In the genomic region with DNA sequence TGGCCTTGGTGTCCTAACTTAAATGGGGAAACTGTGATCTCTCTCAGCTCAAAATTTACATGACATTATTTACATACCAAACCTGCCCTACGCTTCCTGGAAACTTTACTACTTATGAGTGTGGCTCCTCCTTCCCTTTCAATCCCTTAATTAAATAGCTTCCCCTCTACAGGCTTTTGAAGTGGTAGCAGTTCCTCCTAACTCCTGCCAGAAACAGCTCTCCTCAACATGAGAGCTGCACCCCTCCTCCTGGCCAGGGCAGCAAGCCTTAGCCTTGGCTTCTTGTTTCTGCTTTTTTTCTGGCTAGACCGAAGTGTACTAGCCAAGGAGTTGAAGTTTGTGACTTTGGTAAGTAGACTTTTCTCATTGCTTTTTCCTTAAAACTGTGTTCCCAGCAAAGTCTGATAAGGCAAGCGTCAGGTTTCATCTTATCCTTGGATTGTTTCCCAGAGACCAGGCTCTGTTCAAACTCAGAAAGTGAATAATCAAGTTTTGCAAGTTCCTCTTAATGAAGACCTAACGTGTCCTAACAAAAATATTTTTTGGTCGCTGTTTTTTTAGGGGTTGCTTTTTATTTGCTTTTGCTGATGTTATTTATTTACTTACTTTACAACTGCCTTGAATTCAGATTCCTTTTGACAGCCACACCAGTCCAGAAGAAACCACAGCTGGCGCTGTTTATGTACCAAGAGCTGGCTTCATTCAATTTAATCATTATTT, we compare ENCODE assay signal across 8 cellular contexts. TPM values are rescaled to one million over a fixed set of nuclear protein-coding genes. Genes with fewer than 3 reads are reported as not detected.
DNase-seq lines count a peak whose midpoint lies in the region; ATAC-seq and TF ChIP-seq lines count a peak whose summit lies in the region.

Gene ACP3 (plus strand): TSS at position 179 of the 720 bp plus-strand sequence. CDS start 50 bp downstream, at position 229.

- H3K4me3 ChIP-seq in SK-N-MC (peak within 1 kb of the TSS; percentile 73), psoas muscle (peak within 1 kb of the TSS; percentile 15)

- intact Hi-C loops in psoas muscle (cut with DNase I): no loop called here

- ATAC-seq in HG03108 (IDR thresholded peaks at IDR 0.05; ENCODE audit: unreplicated experiment) (peak; percentile 75), psoas muscle (no peak)

- H3K9me3 ChIP-seq in SK-N-MC (ENCODE audit: low read depth, low read length) (no peaks in the 10 kb centered on the region), psoas muscle (no peaks in the 10 kb centered on the region)

- H3K27me3 ChIP-seq in psoas muscle (ENCODE audit: insufficient read depth in 3 of 3, low read length in 2 of 3): no peaks in the 10 kb centered on the region

- DNase-seq in DMS79 (lab: John Stamatoyannopoulos, UW) (peak; percentile 75), SK-N-MC (ENCODE audit: low read depth, low spot score) (peak; percentile 72), germinal center (ENCODE audit: low spot score) (peak; percentile 64), psoas muscle (peak in 1 of 2 donors; percentile 18), activated gamma-delta T cell treated with Interleukin-2 at 50 U/mL for 16 hours (no peak), 8988T (no peak)
- DNase-seq in stimulated activated CD4-positive, alpha-beta T cell treated with anti-CD3 and anti-CD28 coated beads, Interleukin-4, amount 100 ng/mL, for 4 hours: no peak

- H3K9ac ChIP-seq in SK-N-MC (ENCODE audit: insufficient read length): peak within 1 kb of the TSS; percentile 21

- no peaks in the 10 kb centered on the region for H3K4me1 ChIP-seq in psoas muscle

- H3K27ac ChIP-seq in SK-N-MC (peak within 1 kb of the TSS; percentile 78), psoas muscle (no peak within 1 kb of the TSS)

- WGBS in psoas muscle, 3 donors: 26 to 34% (median 31%) methylated on average over 6 of the region's 6 CpGs

- TF ChIP-seq CTCF in psoas muscle (IDR thresholded peaks at IDR 0.05): no peak

- H3K36me3 ChIP-seq in SK-N-MC (ENCODE audit: insufficient read depth, low read length): no peaks in the 10 kb centered on the region
- H3K36me3 ChIP-seq in psoas muscle (ENCODE audit: insufficient read depth in 1 of 2, low read depth in 1 of 2): no peaks in the 10 kb centered on the region

RNA-seq across cellular contexts. Expression of gene ACP3, which starts in this region (rescaled TPM):
- total RNA-seq in psoas muscle: under 1 TPM in 3 of 4 donors, not detected in 1; 0.11 to 0.86 (median 0.30) TPM
- under 1 TPM; 0.04 to 0.07 (median 0.05) TPM for polyA plus RNA-seq in psoas muscle

Comparison
In these comparisons a context has a peak if more than half of its experiments do, and no peak if none do; other contexts are left out.
1. DNase-seq: peak in DMS79 (single experiment), SK-N-MC (single experiment) and germinal center (single experiment); none in stimulated activated CD4-positive, alpha-beta T cell treated with anti-CD3 and anti-CD28 coated beads, Interleukin-4, amount 100 ng/mL, for 4 hours (0 of 2), activated gamma-delta T cell treated with Interleukin-2 at 50 U/mL for 16 hours (single experiment) and 8988T (single experiment).